In genomic region chr17:65100316-65101140, GRCh38 we compare ENCODE assay signal across 1 cellular context.
TF ChIP-seq lines count a peak whose summit lies in the region.

No MANE protein-coding gene starts in this region.

TF ChIP-seq in HepG2, 621 proteins besides CTCF, POLR2A, EP300 and RAD21 (continued from another document and continues in another):
- TF ChIP-seq NONO (IDR thresholded peaks at IDR 0.05) (no peak), NONO (CRISPR knock-in tag; conservative IDR thresholded peaks at IDR 0.05) (peak; percentile 87), CREB1 (IDR thresholded peaks at IDR 0.05) (no peak), CREB1 (CRISPR knock-in tag; IDR thresholded peaks at IDR 0.05) (no peak), HMGXB4 (CRISPR knock-in tag; IDR thresholded peaks at IDR 0.05; ENCODE audit: borderline replicate concordance in 1 of 2, low read depth in 1 of 2) (peak; percentile 43 to 94; a peak in 3 of 4 replicates), RFX5 (IDR thresholded peaks at IDR 0.05; ENCODE audit: low read depth, low read length) (peak; percentile 20; the same call in 1 of the 2 replicates), ZFX (CRISPR knock-in tag; IDR thresholded peaks at IDR 0.05; ENCODE audit: low read depth) (peak; percentile 64), YEATS2 (CRISPR knock-in tag; IDR thresholded peaks at IDR 0.05; ENCODE audit: borderline replicate concordance) (peak; percentile 65; the same call in 1 of the 2 replicates), RCOR2 (CRISPR knock-in tag; IDR thresholded peaks at IDR 0.05) (no peak), ZNF724P (CRISPR knock-in tag; IDR thresholded peaks at IDR 0.05; ENCODE audit: borderline replicate concordance) (no peak; the same call in 1 of the 2 replicates), ZNF768 (CRISPR knock-in tag; IDR thresholded peaks at IDR 0.05) (peak; percentile 37; the same call in 1 of the 2 replicates), PATZ1 (CRISPR knock-in tag; IDR thresholded peaks at IDR 0.05) (peak; percentile 40), ZNF678 (CRISPR knock-in tag; IDR thresholded peaks at IDR 0.05) (no peak), GATA4 (IDR thresholded peaks at IDR 0.05; ENCODE audit: borderline replicate concordance, low read depth) (no peak), PCBP2 (optimal IDR thresholded peaks at IDR 0.05; ENCODE audit: low read depth, low read length, poor library complexity, severe bottlenecking) (no peak), ZNF644 (CRISPR knock-in tag; IDR thresholded peaks at IDR 0.05; ENCODE audit: low read depth) (no peak), ZNF792 (CRISPR knock-in tag; IDR thresholded peaks at IDR 0.05) (peak; percentile 60; the same call in 1 of the 2 replicates), ZNF264 (CRISPR knock-in tag; IDR thresholded peaks at IDR 0.05) (no peak), DNMT3B (CRISPR knock-in tag; conservative IDR thresholded peaks at IDR 0.05) (0 out of 2 replicates have a peak, but pooled peaks have one; percentile 54), ZNF710 (CRISPR knock-in tag; IDR thresholded peaks at IDR 0.05; ENCODE audit: borderline replicate concordance) (0 out of 2 replicates have a peak, but pooled peaks have one; percentile 15), FOXA1 (IDR thresholded peaks at IDR 0.05) (no peak), FOXA1 (CRISPR knock-in tag; IDR thresholded peaks at IDR 0.05) (0 out of 2 replicates have a peak, but pooled peaks have one; percentile 19), ARID5B (CRISPR knock-in tag; IDR thresholded peaks at IDR 0.05) (peak; percentile 30; the same call in 1 of the 2 replicates), PRDM15 (CRISPR knock-in tag; IDR thresholded peaks at IDR 0.05) (no peak), SPEN (CRISPR knock-in tag; IDR thresholded peaks at IDR 0.05; ENCODE audit: low read depth) (0 out of 2 replicates have a peak, but pooled peaks have one; percentile 7), SMAD9 (CRISPR knock-in tag; IDR thresholded peaks at IDR 0.05) (no peak), MIXL1 (CRISPR knock-in tag; IDR thresholded peaks at IDR 0.05) (peak; percentile 57), MXD1 (CRISPR knock-in tag; IDR thresholded peaks at IDR 0.05) (0 out of 2 replicates have a peak, but pooled peaks have one; percentile 24), PITX1 (CRISPR knock-in tag; IDR thresholded peaks at IDR 0.05) (0 out of 2 replicates have a peak, but pooled peaks have one; percentile 34), KDM4B (CRISPR knock-in tag; IDR thresholded peaks at IDR 0.05) (no peak), ZGPAT (CRISPR knock-in tag; IDR thresholded peaks at IDR 0.05) (peak; percentile 52; the same call in 1 of the 2 replicates), MAZ (IDR thresholded peaks at IDR 0.05; ENCODE audit: borderline replicate concordance, low read depth, low read length) (peak; percentile 87; the same call in 1 of the 2 replicates), MAZ (CRISPR knock-in tag; IDR thresholded peaks at IDR 0.05; ENCODE audit: low read depth) (peak; percentile 73; the same call in 1 of the 2 replicates), TGIF2 (CRISPR knock-in tag; IDR thresholded peaks at IDR 0.05) (peak; percentile 49; the same call in 1 of the 2 replicates), KMT2A (CRISPR knock-in tag; IDR thresholded peaks at IDR 0.05) (peak; percentile 37; the same call in 1 of the 2 replicates), GPBP1L1 (CRISPR knock-in tag; IDR thresholded peaks at IDR 0.05) (no peak), DMAP1 (CRISPR knock-in tag; IDR thresholded peaks at IDR 0.05) (peak; percentile 46; the same call in 1 of the 2 replicates), ZNF547 (CRISPR knock-in tag; IDR thresholded peaks at IDR 0.05) (no peak), ZNF614 (CRISPR knock-in tag; IDR thresholded peaks at IDR 0.05; ENCODE audit: borderline replicate concordance) (0 out of 2 replicates have a peak, but pooled peaks have one; percentile 36), ARHGAP35 (CRISPR knock-in tag; IDR thresholded peaks at IDR 0.05; ENCODE audit: borderline replicate concordance) (no peak; the same call in 1 of the 2 replicates), YY1 (IDR thresholded peaks at IDR 0.05; ENCODE audit: insufficient read depth, insufficient replicate concordance, low read depth, low read length) (peak; percentile 75), MATR3 (CRISPR knock-in tag; IDR thresholded peaks at IDR 0.05) (no peak), HDAC6 (IDR thresholded peaks at IDR 0.05; ENCODE audit: low read depth, low read length) (no peak), MAX (IDR thresholded peaks at IDR 0.05) (peak; percentile 49; the same call in 1 of the 2 replicates), ZSCAN31 (CRISPR knock-in tag; IDR thresholded peaks at IDR 0.05; ENCODE audit: low read depth) (peak; percentile 67), ZNF788 (CRISPR knock-in tag; IDR thresholded peaks at IDR 0.05; ENCODE audit: borderline replicate concordance) (0 out of 2 replicates have a peak, but pooled peaks have one; percentile 9), TBX2 (CRISPR knock-in tag; IDR thresholded peaks at IDR 0.05; ENCODE audit: borderline replicate concordance) (peak; percentile 43; the same call in 1 of the 2 replicates), ZNF263 (CRISPR knock-in tag; IDR thresholded peaks at IDR 0.05) (peak; percentile 98), MAFK (conservative IDR thresholded peaks at IDR 0.05 in 1 of 2, IDR thresholded peaks at IDR 0.05 in 1 of 2; ENCODE audit: low read length in 2 of 2) (no peak)
